In genomic region chr2:237507478-237507877, GRCh38 we compare ENCODE assay signal across 2 cellular contexts.
TF ChIP-seq lines count a peak whose summit lies in the region.

No MANE protein-coding gene starts in this region.

TF ChIP-seq in A549, 52 proteins besides CTCF, POLR2A, EP300 and RAD21:
- TF ChIP-seq HMGXB4 (CRISPR knock-in tag; IDR thresholded peaks at IDR 0.05; ENCODE audit: borderline replicate concordance) (no peak), PBX3 (IDR thresholded peaks at IDR 0.05) (no peak), CHD2 (IDR thresholded peaks at IDR 0.05; ENCODE audit: low read length, partially characterized antibody) (no peak), NPAS2 (CRISPR knock-in tag; IDR thresholded peaks at IDR 0.05; ENCODE audit: borderline replicate concordance) (no peak), BHLHE40 (IDR thresholded peaks at IDR 0.05; ENCODE audit: low read depth, low read length) (no peak), NFE2L2 (conservative IDR thresholded peaks at IDR 0.05; ENCODE audit: low read length) (no peak), RNF2 (IDR thresholded peaks at IDR 0.05; ENCODE audit: borderline replicate concordance, low read depth) (no peak), CBX2 (IDR thresholded peaks at IDR 0.05; ENCODE audit: borderline replicate concordance, low read depth) (no peak), RCOR1 (IDR thresholded peaks at IDR 0.05; ENCODE audit: low read depth, low read length) (no peak)
TF ChIP-seq in A549: peak in this region for 0.

TF ChIP-seq in IMR-90, 13 proteins besides CTCF, POLR2A, EP300 and RAD21:
- TF ChIP-seq MAZ (IDR thresholded peaks at IDR 0.05; ENCODE audit: borderline replicate concordance, low read depth, low read length), result no peak
- TF ChIP-seq FOS (IDR thresholded peaks at IDR 0.05; ENCODE audit: low read depth, low read length), result no peak
- TF ChIP-seq CHD1 (IDR thresholded peaks at IDR 0.05; ENCODE audit: low read depth, low read length), result no peak
- TF ChIP-seq NFE2L2 (IDR thresholded peaks at IDR 0.05; ENCODE audit: low read depth, low read length), result no peak
- TF ChIP-seq MXI1 (IDR thresholded peaks at IDR 0.05; ENCODE audit: borderline replicate concordance, low read depth, low read length), result no peak
- TF ChIP-seq ELK1 (IDR thresholded peaks at IDR 0.05; ENCODE audit: borderline replicate concordance, low read depth, low read length), result no peak
- no peak for TF ChIP-seq SMC3 (IDR thresholded peaks at IDR 0.05; ENCODE audit: low read depth, low read length)
